ENCODE assay signal across 22 cellular contexts in the genomic region with DNA sequence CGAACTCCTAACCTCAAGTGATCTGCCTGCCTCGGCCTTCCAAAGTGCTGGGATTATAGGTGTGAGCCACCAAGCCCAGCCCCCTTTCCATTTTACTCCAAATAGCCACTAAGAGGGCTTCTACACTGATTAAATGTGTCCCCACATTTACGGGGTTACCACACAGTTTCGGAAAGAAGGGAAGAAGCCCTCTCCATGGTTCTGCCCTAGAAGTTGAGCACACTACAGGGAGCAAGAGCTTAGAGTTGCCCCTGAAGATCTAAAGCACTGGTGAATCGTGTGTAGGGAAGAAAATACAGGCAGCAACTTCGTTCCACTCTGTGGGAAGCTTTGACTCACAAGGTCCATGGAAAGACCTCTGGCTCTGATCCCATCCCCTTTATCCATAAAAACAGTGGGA.
"Had no signal": no experiment of that assay in that cellular context is flagged by ENCODE, and none has a peak within 500 bp of the region (broad histone marks: within the 10 kb centered on the region; RNA-seq: fewer than 3 reads in every experiment).

No MANE protein-coding gene starts in this region.

- H3K9me3 ChIP-seq: SJSA1 had no signal

- ATAC-seq: K562 had no signal

- H3K36me3 ChIP-seq: SJSA1 had no signal

- H3K4me3 ChIP-seq: K562, SJSA1, SK-N-MC had no signal

- H3K4me1 ChIP-seq: SJSA1 had no signal

- H3K27ac ChIP-seq: KMS-11, SJSA1, SK-N-MC had no signal

- H3K9ac ChIP-seq: KMS-11 had no signal

- DNase-seq: MV-4-11, NCI-H1092, NCI-H1105 treated with DMSO at 0.1 percent for 48 hours, NCI-H1417 treated with DMSO at 0.1 percent for 48 hours, NCI-H146, NCI-H187, NCI-H2029, NCI-H2081 treated with DMSO at 0.1 percent for 48 hours, NCI-H2171, NCI-H226, NCI-H446, NCI-H510A, NCI-H524 treated with DMSO at 0.1 percent for 48 hours, NCI-H69, NCI-H774, Right ventricle myocardium superior, RPMI8226, SIG-M5 had no signal

- H3K4me2 ChIP-seq: KMS-11 had no signal
